ENCODE assay signal across 30 cellular contexts in genomic region chr5:169808118-169808581, GRCh38.
A peak's percentile ranks its signal among the peaks of the same experiment; 100 is the strongest.
DNase-seq lines count a peak whose midpoint lies in the region; ATAC-seq, FAIRE-seq and TF ChIP-seq lines count a peak whose summit lies in the region.
"Had no signal": no experiment of that assay in that cellular context is flagged by ENCODE, and none has a peak within 500 bp of the region (broad histone marks: within the 10 kb centered on the region; RNA-seq: fewer than 3 reads in every experiment).

No MANE protein-coding gene starts in this region.

- no peak for FAIRE-seq in kidney (lab: Jason Lieb, UNC)
- FAIRE-seq: endothelial cell of umbilical vein, H54 had no signal

- H3K9ac ChIP-seq in kidney (ENCODE audit: low read length in 2 of 2): no peak overlapping the region

- no peak overlapping the region for H3K4me3 ChIP-seq in GM12865 (ENCODE audit: low read depth, low read length)
- no peak overlapping the region for H3K4me3 ChIP-seq in brain microvascular endothelial cell (ENCODE audit: low read depth, low read length)
- H3K4me3 ChIP-seq in heart left ventricle: no peak overlapping the region
- no peak overlapping the region for H3K4me3 ChIP-seq in kidney (ENCODE audit: low read length in 2 of 2)
- H3K4me3 ChIP-seq: ascending aorta, lower lobe of right lung, prostate gland, stomach, tibial nerve had no signal

- DNase-seq in GM12865 (ENCODE audit: low read depth) (no peak), HFFc6 (no peak), brain microvascular endothelial cell (no peak), medulla oblongata (ENCODE audit: extremely low spot score) (peak; percentile 5), heart left ventricle (no peak), kidney (no peak)
- DNase-seq: activated CD4-positive, alpha-beta T cell treated with anti-CD3 and anti-CD28 coated beads, Interleukin-2, amount 50 U/mL, for 1 hour; central memory CD4-positive, alpha-beta T cell; EL; islet precursor cell; Kasumi-1; lower lobe of right lung; NCI-H1048; NCI-H187 treated with DMSO at 0.1 percent for 48 hours; NCI-H774; OCI-M1; stomach; WERI-Rb-1 had no signal

- H3K27me3 ChIP-seq in brain microvascular endothelial cell (replicated peaks) (no peaks in the 10 kb centered on the region), heart left ventricle (peaks cover 0 to 4% (median 0%) of the 10 kb centered on the region in 9 donors)
- H3K27me3 ChIP-seq: ascending aorta, tibial nerve had no signal

- in situ Hi-C loops in brain microvascular endothelial cell (cut with HindIII; ENCODE audit: low pct_ligation_motif_present, low sequenced_read_pairs): no loop called here

- ATAC-seq in heart left ventricle (no peak), GM19324 (IDR thresholded peaks at IDR 0.05; ENCODE audit: low FRiP score, unreplicated experiment) (no peak), GM19395 (IDR thresholded peaks at IDR 0.05; ENCODE audit: unreplicated experiment) (no peak)
- ATAC-seq: activated naive CD4-positive, alpha-beta T cell treated with anti-CD3 and anti-CD28 coated beads, Interleukin-2, amount 50 U/mL, for 72 hours; lower lobe of right lung; Right ventricle myocardium inferior had no signal

- WGBS in heart left ventricle, 4 donors: 32 to 51% (median 42%) methylated on average over 2 of the region's 2 CpGs

- H3K4me1 Mint-ChIP-seq in HFFc6 (ENCODE audit: low read depth): peaks cover 41% of the 10 kb centered on the region
- H3K4me1 Mint-ChIP-seq: neural crest cell had no signal

- H3K4me3 Mint-ChIP-seq in HFFc6: no peak overlapping the region
- H3K4me3 Mint-ChIP-seq: CD14-positive monocyte; neural crest cell; T-helper 2 cell treated with Interferon-gamma antibody and Interleukin-4, amounts not matched to agents 5 μg/mL and 100 μg/mL, for 36 hours had no signal

- intact Hi-C loops in heart left ventricle (cut with DNase I) (no loop called here), kidney (cut with DNase I) (no loop called here)

- H3K4me1 ChIP-seq in heart left ventricle: peaks cover 0 to 7% (median 0%) of the 10 kb centered on the region in 12 donors
- H3K4me1 ChIP-seq in kidney (ENCODE audit: control insufficient read depth in 1 of 2, insufficient read depth in 1 of 2, low read depth in 1 of 2, low read length in 2 of 2): no peaks in the 10 kb centered on the region
- H3K4me1 ChIP-seq: ascending aorta, prostate gland, stomach, tibial nerve had no signal

- no peak for TF ChIP-seq POLR2A in heart left ventricle (IDR thresholded peaks at IDR 0.05)

- TF ChIP-seq CTCF in GM12865 (IDR thresholded peaks at IDR 0.05; ENCODE audit: insufficient read depth, low read depth, low read length, missing control alignments): peak; percentile 3
- 0 out of 2 replicates have a peak, but pooled peaks have one; percentile 36 for TF ChIP-seq CTCF in HFFc6 (IDR thresholded peaks at IDR 0.05)
- peak; percentile 6 for TF ChIP-seq CTCF in brain microvascular endothelial cell (IDR thresholded peaks at IDR 0.05; ENCODE audit: low read depth, low read length, missing control alignments)
- no peak for TF ChIP-seq CTCF in heart left ventricle (IDR thresholded peaks at IDR 0.05)
- TF ChIP-seq CTCF in kidney (IDR thresholded peaks at IDR 0.05; ENCODE audit: borderline replicate concordance, extremely low read depth, insufficient read depth): no peak

- H3K9me3 Mint-ChIP-seq in HFFc6: no peaks in the 10 kb centered on the region
- H3K9me3 Mint-ChIP-seq: activated naive CD4-positive, alpha-beta T cell treated with anti-CD3 and anti-CD28 coated beads, Interleukin-2, amount 50 U/mL, for 72 hours; CD14-positive monocyte; neural crest cell; T-helper 2 cell treated with Interferon-gamma antibody and Interleukin-4, amounts not matched to agents 5 μg/mL and 100 μg/mL, for 36 hours had no signal

- no peaks in the 10 kb centered on the region; the same call in 1 of the 2 replicates for H3K27me3 Mint-ChIP-seq in HFFc6 (ENCODE audit: insufficient read depth)

- H3K36me3 Mint-ChIP-seq in HFFc6 (ENCODE audit: low read depth): no peaks in the 10 kb centered on the region

- H3K36me3 ChIP-seq in brain microvascular endothelial cell (replicated peaks): no peaks in the 10 kb centered on the region
- peaks cover 0 to 35% (median 0%) of the 10 kb centered on the region in 9 donors for H3K36me3 ChIP-seq in heart left ventricle
- H3K36me3 ChIP-seq in kidney (ENCODE audit: control insufficient read depth in 1 of 2, insufficient read depth in 2 of 2, low read length in 2 of 2): no peaks in the 10 kb centered on the region
- H3K36me3 ChIP-seq: ascending aorta, prostate gland, stomach, tibial nerve, WERI-Rb-1 had no signal

- no peak overlapping the region for H3K27ac Mint-ChIP-seq in HFFc6
- H3K27ac Mint-ChIP-seq: activated naive CD4-positive, alpha-beta T cell treated with anti-CD3 and anti-CD28 coated beads, Interleukin-2, amount 50 U/mL, for 72 hours; T-helper 2 cell treated with Interferon-gamma antibody and Interleukin-4, amounts not matched to agents 5 μg/mL and 100 μg/mL, for 36 hours had no signal

- H3K27ac ChIP-seq in brain microvascular endothelial cell: no peak overlapping the region
- H3K27ac ChIP-seq in heart left ventricle: no peak overlapping the region
- H3K27ac ChIP-seq in kidney (ENCODE audit: low read depth in 2 of 2, low read length in 2 of 2): no peak overlapping the region
- H3K27ac ChIP-seq: ascending aorta, lower lobe of right lung, prostate gland, stomach, tibial nerve, WERI-Rb-1 had no signal

- H3K9me3 ChIP-seq in heart left ventricle (no peaks in the 10 kb centered on the region), kidney (ENCODE audit: control insufficient read depth in 1 of 2, low read length in 2 of 2) (no peaks in the 10 kb centered on the region)
- H3K9me3 ChIP-seq: ascending aorta, lower lobe of right lung, prostate gland, stomach, tibial nerve had no signal

Comparison
In these comparisons a context has a peak if more than half of its experiments do, and no peak if none do; other contexts are left out.
1. CTCF ChIP-seq: peak in GM12865 (single experiment), HFFc6 (single experiment) and brain microvascular endothelial cell (single experiment); none in heart left ventricle (0 of 12) and kidney (single experiment).